In the genomic region with DNA sequence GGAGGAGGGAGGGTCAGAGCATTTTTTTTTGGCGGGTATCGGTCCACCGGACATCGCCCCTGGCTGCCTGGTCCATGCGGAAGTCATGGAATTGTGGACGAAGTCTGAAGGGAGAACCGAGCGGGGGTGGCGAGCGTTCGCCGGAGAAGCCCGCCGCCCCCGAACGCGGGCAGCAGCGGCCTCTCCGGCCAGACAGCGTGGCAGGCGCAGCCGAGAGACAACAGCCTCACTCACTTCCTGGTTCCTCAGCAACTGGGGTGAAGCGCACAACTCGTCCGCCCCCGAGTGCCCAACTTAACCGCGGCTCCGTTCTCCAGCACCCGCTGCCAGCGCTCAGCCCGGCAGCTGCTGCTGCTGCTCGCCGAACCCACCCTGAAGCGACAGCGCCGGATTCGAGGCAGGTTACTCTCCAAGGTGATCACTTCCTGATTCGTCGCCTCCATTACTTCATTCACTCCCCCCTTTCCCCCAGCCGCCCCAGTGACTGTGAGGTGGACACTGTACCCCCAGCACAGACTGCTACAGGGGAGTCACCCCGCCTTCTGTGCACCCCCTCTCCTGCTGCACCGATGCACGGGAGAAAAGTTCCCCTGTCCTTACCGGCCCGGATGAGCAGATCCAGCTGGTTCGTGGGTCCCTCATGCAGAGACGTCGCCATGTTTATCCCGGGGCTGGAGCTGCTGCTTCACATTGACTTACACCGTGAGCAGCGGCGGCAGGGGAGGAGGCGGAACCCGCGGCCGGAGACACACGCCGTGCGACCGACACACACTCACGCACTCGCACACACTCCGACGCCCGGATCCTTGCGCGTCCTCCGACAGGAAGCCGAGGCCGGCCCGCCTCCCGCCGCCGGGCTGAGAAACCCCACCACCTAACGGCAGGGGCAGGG, we compare ENCODE assay signal across 8 cellular contexts.
DNase-seq lines count a peak whose midpoint lies in the region; ATAC-seq and TF ChIP-seq lines count a peak whose summit lies in the region.

No MANE protein-coding gene starts in this region.

- no peaks in the 10 kb centered on the region for H3K9me3 Mint-ChIP-seq in Caco-2 (ENCODE audit: unreplicated experiment)

- peak; percentile 60 for ATAC-seq in GM19463 (IDR thresholded peaks at IDR 0.05; ENCODE audit: unreplicated experiment)
- peak; percentile 82 for ATAC-seq in mucosa of descending colon

- no peaks in the 10 kb centered on the region for H3K27me3 ChIP-seq in Caco-2 (replicated peaks; ENCODE audit: control insufficient read depth, insufficient read depth, low read length)

- H3K4me3 Mint-ChIP-seq in Caco-2 (ENCODE audit: unreplicated experiment) = peak overlapping the region; percentile 97

- POLR2A ChIA-PET in Caco-2 (lab: Charles Lee) = interaction anchor here (0.5 to 1.3 kb wide), 2 partner anchors 11 to 71 kb away, joined by 3 to 4 read pairs; no protein-coding TSS in a partner anchor

- TF ChIP-seq CTCF in Caco-2 (IDR thresholded peaks at IDR 0.05; ENCODE audit: insufficient read depth in 1 of 2, low read depth in 1 of 2, low read length in 1 of 2, severe bottlenecking in 1 of 2, unreplicated experiment in 1 of 2) = peak; percentile 21
- TF ChIP-seq CTCF in epithelial cell of esophagus (IDR thresholded peaks at IDR 0.05; ENCODE audit: insufficient read depth, low read depth, low read length, missing control alignments) = no peak
- no peak for TF ChIP-seq CTCF in mucosa of descending colon (IDR thresholded peaks at IDR 0.05)

- no peaks in the 10 kb centered on the region for H3K27me3 Mint-ChIP-seq in Caco-2 (ENCODE audit: insufficient read depth, unreplicated experiment)

- TSS peak; percentile 53 for BruUV-seq in Caco-2 (replicated peaks; lab: Mats Ljungman, UMichigan)

- peak overlapping the region; percentile 98 for H3K27ac Mint-ChIP-seq in Caco-2 (ENCODE audit: unreplicated experiment)

- H3K4me1 ChIP-seq in Caco-2 (peaks cover 14% of the 10 kb centered on the region; the same call in 1 of the 2 replicates), mucosa of descending colon (ENCODE audit: low read depth) (peaks cover 16% of the 10 kb centered on the region)

- intact Hi-C loops in Caco-2 (cut with micrococcal nuclease; ENCODE audit: unreplicated experiment) = loop anchor here (1.0 to 5.0 kb wide), 5 partner anchors 29 to 369 kb away; partner anchors contain the start of genes NAA15 and RAB33B
- intact Hi-C loops in mucosa of descending colon (cut with DNase I, micrococcal nuclease) = no loop called here

- peaks cover 43% of the 10 kb centered on the region for H3K36me3 Mint-ChIP-seq in Caco-2 (ENCODE audit: insufficient read depth, unreplicated experiment)

- DNase-seq in Caco-2 (peak; percentile 91 to 93), HPDE6-E6E7 (ENCODE audit: extremely low spot score) (peak; percentile 61), NOMO-1 treated with dmso at 0.1 percent for 144 hours (lab: John Stamatoyannopoulos, UW; ENCODE audit: unreplicated experiment) (peak; percentile 78), epithelial cell of esophagus (ENCODE audit: low read depth) (peak; percentile 91), mucosa of descending colon (peak; percentile 91 to 96 (median 93))
- DNase-seq in activated CD8-positive, alpha-beta memory T cell treated with anti-CD3 and anti-CD28 coated beads, Interleukin-2, amount 50 U/mL, for 4 hours = peak; percentile 76
- DNase-seq in stimulated activated CD8-positive, alpha-beta memory T cell treated with anti-CD3 and anti-CD28 coated beads, Interleukin-4, amount 100 ng/mL, for 1 hour (ENCODE audit: low read depth in 2 of 2, low spot score in 1 of 2) = peak; percentile 46 to 58

- H3K9me3 ChIP-seq in Caco-2 = no peaks in the 10 kb centered on the region
- H3K9me3 ChIP-seq in mucosa of descending colon = no peaks in the 10 kb centered on the region

- peaks cover 19% of the 10 kb centered on the region for H3K4me1 Mint-ChIP-seq in Caco-2 (ENCODE audit: low read depth, unreplicated experiment)

- peak overlapping the region; percentile 88 for H3K4me3 ChIP-seq in Caco-2 (ENCODE audit: low read depth, low read length)
- peak overlapping the region; percentile 87 for H3K4me3 ChIP-seq in epithelial cell of esophagus (ENCODE audit: low read length)
- peak overlapping the region; percentile 80 for H3K4me3 ChIP-seq in mucosa of descending colon

- CTCF ChIA-PET in Caco-2 (lab: Charles Lee) = interaction anchor here (0.9 to 1.1 kb wide), 2 partner anchors 53 to 84 kb away, joined by 4 read pairs; no protein-coding TSS in a partner anchor

- H3K36me3 ChIP-seq in Caco-2 (ENCODE audit: control insufficient read depth, insufficient read depth, low read length) = no peaks in the 10 kb centered on the region
- H3K36me3 ChIP-seq in mucosa of descending colon (ENCODE audit: low read depth) = no peaks in the 10 kb centered on the region

Comparison
In these comparisons a context has a peak if more than half of its experiments do, and no peak if none do; other contexts are left out.
1. Peak in every context shown above with its lines: DNase-seq, ATAC-seq and H3K4me3 ChIP-seq.
2. CTCF ChIP-seq: peak in Caco-2 (2 of 2); none in epithelial cell of esophagus (single experiment) and mucosa of descending colon (single experiment).